Comparison of ENCODE assay signal across 12 cellular contexts in genomic region chr6:2865270-2866182, GRCh38. TPM values are rescaled to one million over a fixed set of nuclear protein-coding genes. Genes with fewer than 3 reads are reported as not detected.
DNase-seq lines count a peak whose midpoint lies in the region; ATAC-seq and TF ChIP-seq lines count a peak whose summit lies in the region.
"Had no signal": no experiment of that assay in that cellular context is flagged by ENCODE, and none has a peak within 500 bp of the region (broad histone marks: within the 10 kb centered on the region; RNA-seq: fewer than 3 reads in every experiment).

No MANE protein-coding gene starts in this region.

- ATAC-seq in PC-3 (no peak), HG03342 (IDR thresholded peaks at IDR 0.05; ENCODE audit: unreplicated experiment) (no peak)
- ATAC-seq in activated T-cell treated with anti-CD3 and anti-CD28 coated beads, Interleukin-2, amount 50 U/mL, for 72 hours (replicated peaks in 1 of 2), result no peak

- H3K9ac ChIP-seq in PC-3 (ENCODE audit: low read length) (no peak overlapping the region), parathyroid adenoma (no peak overlapping the region)

- H3K4me3 Mint-ChIP-seq in activated T-cell treated with anti-CD3 and anti-CD28 coated beads, Interleukin-2, amount 50 U/mL, for 72 hours, result no peak overlapping the region
- H3K4me3 Mint-ChIP-seq: dendritic cell treated with granulocyte-macrophage colony-stimulating factor and Interleukin-4, amounts not matched to agents 40 ng/mL and 50 ng/mL, for 4 days had no signal

- no peaks in the 10 kb centered on the region for H3K9me2 ChIP-seq in PC-3 (replicated peaks; ENCODE audit: low read length)

- no peaks in the 10 kb centered on the region for H3K9me3 Mint-ChIP-seq in activated T-cell treated with anti-CD3 and anti-CD28 coated beads, Interleukin-2, amount 50 U/mL, for 72 hours

- BruUV-seq in PC-3 (replicated peaks; lab: Mats Ljungman, UMichigan), result no TSS peak

- H3K27me3 ChIP-seq in PC-3 (ENCODE audit: low read length), result no peaks in the 10 kb centered on the region
- H3K27me3 ChIP-seq in parathyroid adenoma (ENCODE audit: control insufficient read depth, insufficient read depth, low read length), result no peaks in the 10 kb centered on the region
- H3K27me3 ChIP-seq: Peyer's patch had no signal

- POLR2A ChIA-PET in PC-3 (lab: Charles Lee; ENCODE audit: unreplicated experiment), result no interaction called here

- H3K4me1 Mint-ChIP-seq in activated T-cell treated with anti-CD3 and anti-CD28 coated beads, Interleukin-2, amount 50 U/mL, for 72 hours (ENCODE audit: low read depth), result peaks cover 76% of the 10 kb centered on the region

- H3K4me2 ChIP-seq in PC-3 (ENCODE audit: low read length) (peak overlapping the region; percentile 32; the same call in 1 of the 2 replicates), parathyroid adenoma (ENCODE audit: low read length) (peak overlapping the region; percentile 9)

- peak overlapping the region; percentile 18; the same call in 1 of the 2 replicates for H3K27ac ChIP-seq in PC-3 (ENCODE audit: low read length)
- H3K27ac ChIP-seq in parathyroid adenoma, result no peak overlapping the region
- H3K27ac ChIP-seq: prostate gland had no signal

- CTCF ChIA-PET in PC-3 (lab: Charles Lee), result no interaction called here

- DNase-seq in GM03348 (ENCODE audit: low spot score) (peak; percentile 56), PC-3 (no peak), foreskin fibroblast (peak; percentile 41 to 71), RKO (ENCODE audit: low spot score) (no peak), GM10266 (ENCODE audit: extremely low spot score) (no peak)
- DNase-seq in activated T-cell treated with anti-CD3 and anti-CD28 coated beads, Interleukin-2, amount 50 U/mL, for 72 hours, result no peak
- DNase-seq: activated gamma-delta T cell, Peyer's patch had no signal

- no peaks in the 10 kb centered on the region for H3K79me2 ChIP-seq in PC-3 (ENCODE audit: low read length)
- H3K79me2 ChIP-seq in parathyroid adenoma, result no peaks in the 10 kb centered on the region

- H3K27me3 Mint-ChIP-seq in activated T-cell treated with anti-CD3 and anti-CD28 coated beads, Interleukin-2, amount 50 U/mL, for 72 hours (ENCODE audit: low read depth), result no peaks in the 10 kb centered on the region
- H3K27me3 Mint-ChIP-seq: dendritic cell treated with granulocyte-macrophage colony-stimulating factor and Interleukin-4, amounts not matched to agents 40 ng/mL and 50 ng/mL, for 4 days had no signal

- no peak for TF ChIP-seq CTCF in PC-3 (conservative IDR thresholded peaks at IDR 0.05; ENCODE audit: low read depth, low read length)
- TF ChIP-seq CTCF in foreskin fibroblast (IDR thresholded peaks at IDR 0.05; ENCODE audit: low read depth, low read length), result no peak
- TF ChIP-seq CTCF in parathyroid adenoma (IDR thresholded peaks at IDR 0.05), result no peak
- no peak for TF ChIP-seq CTCF in GM10266 (IDR thresholded peaks at IDR 0.05; ENCODE audit: control insufficient read depth, insufficient read depth, low read depth, missing control alignments)

- no peaks in the 10 kb centered on the region for H4K20me1 ChIP-seq in PC-3 (ENCODE audit: low read length)

- no peaks in the 10 kb centered on the region for H3F3A ChIP-seq in PC-3 (ENCODE audit: low read length, unreplicated experiment)

- 0 out of 2 replicates have a peak overlapping the region, but pooled peaks have one; percentile 40 for H2AFZ ChIP-seq in PC-3 (ENCODE audit: low read length)
- H2AFZ ChIP-seq in parathyroid adenoma, result no peak overlapping the region

- H3K4me3 ChIP-seq in PC-3 (ENCODE audit: low read length), result no peak overlapping the region
- no peak overlapping the region for H3K4me3 ChIP-seq in foreskin fibroblast (ENCODE audit: low read depth in 1 of 2, low read length in 2 of 2)
- H3K4me3 ChIP-seq in parathyroid adenoma (ENCODE audit: low read depth, low read length), result no peak overlapping the region
- H3K4me3 ChIP-seq: Peyer's patch, prostate gland had no signal

- intact Hi-C loops in PC-3 (cut with micrococcal nuclease), result no loop called here

- H3K36me3 Mint-ChIP-seq in activated T-cell treated with anti-CD3 and anti-CD28 coated beads, Interleukin-2, amount 50 U/mL, for 72 hours (ENCODE audit: insufficient read depth in 2 of 2), result peaks cover 2 to 3% of the 10 kb centered on the region in 2 donors

- H3K27ac Mint-ChIP-seq in activated T-cell treated with anti-CD3 and anti-CD28 coated beads, Interleukin-2, amount 50 U/mL, for 72 hours, result no peak overlapping the region
- H3K27ac Mint-ChIP-seq: dendritic cell treated with granulocyte-macrophage colony-stimulating factor and Interleukin-4, amounts not matched to agents 40 ng/mL and 50 ng/mL, for 4 days had no signal

- peaks cover 11% of the 10 kb centered on the region for H3K4me1 ChIP-seq in PC-3 (ENCODE audit: insufficient read depth, low read length)
- H3K4me1 ChIP-seq in parathyroid adenoma, result no peaks in the 10 kb centered on the region
- H3K4me1 ChIP-seq: prostate gland had no signal

- H3K36me3 ChIP-seq in PC-3 (ENCODE audit: low read depth, low read length) (no peaks in the 10 kb centered on the region), parathyroid adenoma (ENCODE audit: control insufficient read depth, insufficient read depth, low read length) (no peaks in the 10 kb centered on the region)
- H3K36me3 ChIP-seq: Peyer's patch, prostate gland had no signal

- no peaks in the 10 kb centered on the region for H3K9me3 ChIP-seq in PC-3 (ENCODE audit: low read length)
- no peaks in the 10 kb centered on the region for H3K9me3 ChIP-seq in parathyroid adenoma (ENCODE audit: control insufficient read depth, low read length)
- H3K9me3 ChIP-seq: Peyer's patch, prostate gland had no signal

RNA-seq across cellular contexts. Expression of gene SERPINB1, which starts 23.9 kb away (rescaled TPM):
- 78.7 and 133 TPM in 2 replicates for total RNA-seq in PC-3 (2014; rRNA removed)
- 100 to 1,000 TPM; 131 to 203 TPM for total RNA-seq in activated T-cell treated with anti-CD3 and anti-CD28 coated beads, Interleukin-2, amount 50 U/mL, for 72 hours

RNA-seq across cellular contexts. Expression of gene SERPINB9, which starts 37.6 kb away (rescaled TPM):
- 0.26 and 0.92 TPM in 2 replicates for total RNA-seq in PC-3 (2014; rRNA removed)
- total RNA-seq in activated T-cell treated with anti-CD3 and anti-CD28 coated beads, Interleukin-2, amount 50 U/mL, for 72 hours, result 10 to 100 TPM; 70.7 to 96.1 TPM

Comparison
In these comparisons a context has a peak if more than half of its experiments do, and no peak if none do; other contexts are left out.
1. DNase-seq: peak in GM03348 (single experiment) and foreskin fibroblast (2 of 2); none in PC-3 (single experiment), RKO (single experiment), GM10266 (single experiment) and activated T-cell treated with anti-CD3 and anti-CD28 coated beads, Interleukin-2, amount 50 U/mL, for 72 hours (0 of 2).
2. RNA of gene SERPINB9, which starts 37.6 kb away (total RNA-seq): 70.7 to 96.1 TPM in activated T-cell treated with anti-CD3 and anti-CD28 coated beads, Interleukin-2, amount 50 U/mL, for 72 hours; 0.26 to 0.92 TPM in PC-3; every median in the first group is over 10 times any median in the second.